Comparison of ENCODE assay signal across 18 cellular contexts in the genomic region with DNA sequence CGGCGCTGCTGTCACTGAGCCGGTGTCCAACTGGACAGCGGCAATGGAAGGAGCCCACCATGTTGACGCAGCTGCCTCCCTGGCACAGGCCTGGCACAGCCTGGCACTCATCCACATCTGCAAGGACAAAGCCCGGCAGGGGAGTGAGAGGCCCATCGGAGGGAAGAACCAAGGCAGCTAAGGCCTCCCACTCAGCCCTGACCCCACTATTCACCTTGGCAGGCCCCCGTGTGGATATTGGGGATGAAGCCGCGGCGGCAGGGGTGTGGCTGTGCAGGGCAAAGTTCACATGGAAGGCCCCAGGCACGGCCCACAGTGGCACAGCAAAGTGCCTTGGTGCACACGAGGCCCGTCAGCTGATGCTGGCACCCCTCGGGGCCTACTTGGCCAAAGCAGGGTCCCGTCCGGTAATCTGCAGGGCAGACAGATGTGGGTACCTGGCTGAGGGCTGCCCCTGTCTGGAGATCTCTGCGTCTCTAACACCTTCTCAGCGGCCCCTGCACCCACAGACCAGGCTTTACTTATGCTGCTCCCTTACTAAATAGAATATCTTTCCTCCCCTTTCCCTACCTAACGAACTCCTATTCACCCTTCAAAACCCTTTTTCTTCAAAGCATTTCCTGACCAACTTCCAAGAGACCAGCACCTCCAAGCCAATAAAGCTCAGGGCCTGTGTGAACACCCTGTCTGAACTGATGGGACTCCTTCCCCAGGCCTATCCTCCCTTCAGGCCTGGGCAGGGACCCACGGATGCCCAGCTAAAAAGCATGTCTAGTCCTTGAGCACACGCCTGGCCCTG. TPM values are rescaled to one million over a fixed set of nuclear protein-coding genes. Genes with fewer than 3 reads are reported as not detected.
"Had no signal": no experiment of that assay in that cellular context is flagged by ENCODE, and none has a peak within 500 bp of the region (broad histone marks: within the 10 kb centered on the region; RNA-seq: fewer than 3 reads in every experiment).

No MANE protein-coding gene starts in this region.

- H3K27me3 ChIP-seq: testis had no signal

- ATAC-seq: left cardiac atrium; lower lobe of right lung; stimulated activated naive CD8-positive, alpha-beta T cell treated with anti-CD3 and anti-CD28 coated beads, Interleukin-15, amount 100 ng/mL, for 72 hours; upper lobe of right lung had no signal

- H3K9ac ChIP-seq: parathyroid adenoma had no signal

- H3K4me1 ChIP-seq: colonic mucosa, sigmoid colon, upper lobe of right lung had no signal

- DNase-seq: activated CD4-positive, alpha-beta T cell treated with anti-CD3 and anti-CD28 coated beads, Interleukin-2, amount 50 U/mL, for 1 hour; activated CD4-positive, CD25-positive, alpha-beta regulatory T cell; activated naive CD4-positive, alpha-beta T cell; caudate nucleus; colonic mucosa; effector CD8-positive, alpha-beta T cell; foreskin melanocyte; left cardiac atrium; lower lobe of right lung; sigmoid colon; stimulated activated CD4-positive, alpha-beta T cell treated with anti-CD3 and anti-CD28 coated beads, Interleukin-1b, Interleukin-23, amount 100 ng/mL, for 48 hours; stimulated activated naive CD8-positive, alpha-beta T cell treated with anti-CD3 and anti-CD28 coated beads, Interleukin-15, amount 100 ng/mL, for 72 hours; testis; upper lobe of right lung had no signal

- H3K4me3 Mint-ChIP-seq: neural crest cell; stimulated activated naive CD8-positive, alpha-beta T cell treated with anti-CD3 and anti-CD28 coated beads, Interleukin-15, amount 100 ng/mL, for 72 hours; T-helper 2 cell treated with Interferon-gamma antibody and Interleukin-4, amounts not matched to agents 5 μg/mL and 100 μg/mL, for 36 hours had no signal

- H3K9me3 ChIP-seq: colonic mucosa, lower lobe of right lung, sigmoid colon, testis, upper lobe of right lung had no signal

- H3K36me3 ChIP-seq: colonic mucosa, lower lobe of right lung, sigmoid colon, upper lobe of right lung had no signal

- H3K4me1 Mint-ChIP-seq: stimulated activated naive CD8-positive, alpha-beta T cell treated with anti-CD3 and anti-CD28 coated beads, Interleukin-15, amount 100 ng/mL, for 72 hours had no signal

- H3K27ac Mint-ChIP-seq: T-helper 2 cell treated with Interferon-gamma antibody and Interleukin-4, amounts not matched to agents 5 μg/mL and 100 μg/mL, for 36 hours had no signal

- H3K27ac ChIP-seq: colonic mucosa, lower lobe of right lung, parathyroid adenoma, sigmoid colon, testis, upper lobe of right lung had no signal

- H3K9me3 Mint-ChIP-seq: neural crest cell; stimulated activated naive CD8-positive, alpha-beta T cell treated with anti-CD3 and anti-CD28 coated beads, Interleukin-15, amount 100 ng/mL, for 72 hours; T-helper 2 cell treated with Interferon-gamma antibody and Interleukin-4, amounts not matched to agents 5 μg/mL and 100 μg/mL, for 36 hours had no signal

- H3K4me3 ChIP-seq: colonic mucosa, lower lobe of right lung, sigmoid colon, testis, upper lobe of right lung had no signal

RNA-seq across cellular contexts. Expression of a gene that starts 7.5 kb away (rescaled TPM):
- total RNA-seq: activated CD8-positive, alpha-beta memory T cell treated with anti-CD3 and anti-CD28 coated beads for 36 hours; left cardiac atrium; sigmoid colon had no signal
